In the genomic region with DNA sequence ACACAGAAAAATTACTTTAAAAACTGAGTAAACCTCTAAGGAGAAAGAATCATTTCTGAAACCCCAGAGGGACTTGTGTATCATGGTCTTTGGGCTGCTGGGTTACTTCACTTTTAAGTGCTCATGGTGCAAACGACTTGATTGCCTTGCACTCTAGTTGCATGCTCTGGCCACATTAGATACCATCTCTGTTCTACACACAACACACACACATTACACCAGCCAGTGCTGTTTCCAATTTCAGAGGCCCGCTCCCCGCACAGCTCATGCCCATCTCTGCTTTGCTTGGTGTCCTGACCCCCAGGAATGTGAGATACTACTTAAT, we compare ENCODE assay signal across 8 cellular contexts. TPM values are rescaled to one million over a fixed set of nuclear protein-coding genes. Genes with fewer than 3 reads are reported as not detected.
DNase-seq lines count a peak whose midpoint lies in the region; ATAC-seq and TF ChIP-seq lines count a peak whose summit lies in the region.

No MANE protein-coding gene starts in this region.

- H3K27ac ChIP-seq in CD8-positive, alpha-beta memory T cell (ENCODE audit: low read depth, low read length), result no peak overlapping the region
- peak overlapping the region; percentile 68 to 98 (median 96) for H3K27ac ChIP-seq in stomach

- no peak for ATAC-seq in activated naive CD8-positive, alpha-beta T cell treated with anti-CD3 and anti-CD28 coated beads, Interleukin-2, amount 10 ng/mL, durations not matched to agents 7 days and 5 days (ENCODE audit: low read depth)
- no peak for ATAC-seq in HG02798 (IDR thresholded peaks at IDR 0.05; ENCODE audit: poor library complexity, unreplicated experiment)

- H3K36me3 ChIP-seq in CD8-positive, alpha-beta memory T cell (ENCODE audit: insufficient read depth, low read length), result no peaks in the 10 kb centered on the region
- no peaks in the 10 kb centered on the region for H3K36me3 ChIP-seq in stomach

- H3K36me3 Mint-ChIP-seq in CD8-positive, alpha-beta memory T cell, result peaks cover 0 to 16% (median 0%) of the 10 kb centered on the region in 3 donors
- peaks cover 12% of the 10 kb centered on the region for H3K36me3 Mint-ChIP-seq in activated naive CD8-positive, alpha-beta T cell treated with anti-CD3 and anti-CD28 coated beads, Interleukin-2, amount 10 ng/mL, durations not matched to agents 7 days and 5 days

- CTCF ChIA-PET in CD8-positive, alpha-beta memory T cell (lab: Charles Lee), result no interaction called here

- no peaks in the 10 kb centered on the region for H3K9me3 ChIP-seq in CD8-positive, alpha-beta memory T cell (ENCODE audit: low read length)
- H3K9me3 ChIP-seq in iPS-18c (ENCODE audit: control insufficient read depth, insufficient read depth, low read length), result no peaks in the 10 kb centered on the region
- H3K9me3 ChIP-seq in stomach, result no peaks in the 10 kb centered on the region

- DNase-seq in CD8-positive, alpha-beta memory T cell, result peak in 1 of 5 donors; percentile 17
- peak; percentile 43 for DNase-seq in MV-4-11 (lab: John Stamatoyannopoulos, UW)
- peak; percentile 34 for DNase-seq in activated naive CD8-positive, alpha-beta T cell treated with anti-CD3 and anti-CD28 coated beads, Interleukin-2, amount 10 ng/mL, durations not matched to agents 7 days and 5 days
- DNase-seq in stomach, result no peak
- DNase-seq in activated CD4-positive, CD25-positive, alpha-beta regulatory T cell (lab: John Stamatoyannopoulos, UW), result no peak
- no peak for DNase-seq in DMS114 treated with DMSO at 0.1 percent for 48 hours (lab: John Stamatoyannopoulos, UW; ENCODE audit: unreplicated experiment)

- TF ChIP-seq POLR2A in stomach (IDR thresholded peaks at IDR 0.05), result no peak

- H3K4me3 Mint-ChIP-seq in CD8-positive, alpha-beta memory T cell, result peak overlapping the region; percentile 91 to 98 (median 96)
- peak overlapping the region; percentile 88 for H3K4me3 Mint-ChIP-seq in activated naive CD8-positive, alpha-beta T cell treated with anti-CD3 and anti-CD28 coated beads, Interleukin-2, amount 10 ng/mL, durations not matched to agents 7 days and 5 days

- TF ChIP-seq EP300 in stomach (IDR thresholded peaks at IDR 0.05), result no peak

- H3K27me3 Mint-ChIP-seq in CD8-positive, alpha-beta memory T cell, result peaks cover 0 to 3% of the 10 kb centered on the region in 2 donors
- peaks cover 15% of the 10 kb centered on the region for H3K27me3 Mint-ChIP-seq in activated naive CD8-positive, alpha-beta T cell treated with anti-CD3 and anti-CD28 coated beads, Interleukin-2, amount 10 ng/mL, durations not matched to agents 7 days and 5 days

- peaks cover 53 to 66% (median 65%) of the 10 kb centered on the region in 3 donors for H3K4me1 Mint-ChIP-seq in CD8-positive, alpha-beta memory T cell
- H3K4me1 Mint-ChIP-seq in activated naive CD8-positive, alpha-beta T cell treated with anti-CD3 and anti-CD28 coated beads, Interleukin-2, amount 10 ng/mL, durations not matched to agents 7 days and 5 days, result peaks cover 25% of the 10 kb centered on the region

- H3K4me3 ChIP-seq in CD8-positive, alpha-beta memory T cell (ENCODE audit: low read length), result peak overlapping the region; percentile 69
- peak overlapping the region; percentile 63 for H3K4me3 ChIP-seq in iPS-18c (ENCODE audit: insufficient read depth, low read depth, low read length)
- peak overlapping the region; percentile 83 to 92 (median 87) for H3K4me3 ChIP-seq in stomach

- H3K9me3 Mint-ChIP-seq in CD8-positive, alpha-beta memory T cell, result no peaks in the 10 kb centered on the region
- no peaks in the 10 kb centered on the region for H3K9me3 Mint-ChIP-seq in activated naive CD8-positive, alpha-beta T cell treated with anti-CD3 and anti-CD28 coated beads, Interleukin-2, amount 10 ng/mL, durations not matched to agents 7 days and 5 days

- H3K4me1 ChIP-seq in CD8-positive, alpha-beta memory T cell (ENCODE audit: insufficient read depth, low read length), result peaks cover 32% of the 10 kb centered on the region
- peaks cover 12 to 69% (median 45%) of the 10 kb centered on the region in 4 donors for H3K4me1 ChIP-seq in stomach

- WGBS in stomach, 5 donors, result 3 to 32% (median 9%) methylated on average over 3 of the region's 3 CpGs

- no peaks in the 10 kb centered on the region for H3K27me3 ChIP-seq in CD8-positive, alpha-beta memory T cell (ENCODE audit: insufficient read depth, low read length, poor library complexity, severe bottlenecking)
- H3K27me3 ChIP-seq in stomach, result no peaks in the 10 kb centered on the region

- POLR2A ChIA-PET in CD8-positive, alpha-beta memory T cell (lab: Charles Lee), result no interaction called here
- POLR2A ChIA-PET in activated naive CD8-positive, alpha-beta T cell treated with anti-CD3 and anti-CD28 coated beads, Interleukin-2, amount 10 ng/mL, durations not matched to agents 7 days and 5 days (lab: Charles Lee), result interaction anchor here (0.7 kb wide), 1 partner anchor 325 kb away, joined by 3 read pairs; no protein-coding TSS in a partner anchor

- H3K27ac Mint-ChIP-seq in CD8-positive, alpha-beta memory T cell, result peak overlapping the region; percentile 67 to 97 (median 90)
- peak overlapping the region; percentile 78 for H3K27ac Mint-ChIP-seq in activated naive CD8-positive, alpha-beta T cell treated with anti-CD3 and anti-CD28 coated beads, Interleukin-2, amount 10 ng/mL, durations not matched to agents 7 days and 5 days

- intact Hi-C loops in stomach (cut with DNase I; ENCODE audit: low total_unique reads), result loop anchor here (10.0 kb wide), 1 partner anchor 150 kb away; no protein-coding TSS in a partner anchor

- TF ChIP-seq CTCF in stomach (IDR thresholded peaks at IDR 0.05), result no peak

RNA-seq across cellular contexts. Expression of gene PPP3CA, which starts 2.1 kb away (rescaled TPM):
- 10 to 100 TPM; 30.0 to 30.7 TPM for total RNA-seq in CD8-positive, alpha-beta memory T cell
- 6.9 TPM for polyA plus RNA-seq in CD8-positive, alpha-beta memory T cell
- 10 to 100 TPM; 31.1 to 33.4 TPM for total RNA-seq in activated naive CD8-positive, alpha-beta T cell treated with anti-CD3 and anti-CD28 coated beads, Interleukin-2, amount 10 ng/mL, durations not matched to agents 7 days and 5 days
- total RNA-seq in stomach, result 10 to 100 TPM; 14.7 to 62.4 (median 30.9) TPM
- polyA plus RNA-seq in stomach, result 10 to 100 TPM in 2 of 3 donors, 1 to 10 TPM in 1; 8.9 to 16.0 (median 13.2) TPM

Comparison
In these comparisons a context has a peak if more than half of its experiments do, and no peak if none do; other contexts are left out.
1. DNase-seq: peak in MV-4-11 (single experiment) and activated naive CD8-positive, alpha-beta T cell treated with anti-CD3 and anti-CD28 coated beads, Interleukin-2, amount 10 ng/mL, durations not matched to agents 7 days and 5 days (single experiment); none in stomach (single experiment), activated CD4-positive, CD25-positive, alpha-beta regulatory T cell (0 of 4) and DMS114 treated with DMSO at 0.1 percent for 48 hours (single experiment).
2. Peak in every context shown above with its lines, with median percentiles within 50 percentile points of each other: H3K4me3 ChIP-seq.